Comparison of ENCODE assay signal across 23 cellular contexts in genomic region chr5:50564558-50564957, GRCh38.
DNase-seq lines count a peak whose midpoint lies in the region; ATAC-seq and TF ChIP-seq lines count a peak whose summit lies in the region.
"Had no signal": no experiment of that assay in that cellular context is flagged by ENCODE, and none has a peak within 500 bp of the region (broad histone marks: within the 10 kb centered on the region; RNA-seq: fewer than 3 reads in every experiment).

No MANE protein-coding gene starts in this region.

- CTCF ChIA-PET in PC-3 (lab: Charles Lee) = no interaction called here

- peaks cover 7 to 10% of the 10 kb centered on the region in 2 donors for H3K36me3 Mint-ChIP-seq in activated T-cell treated with anti-CD3 and anti-CD28 coated beads, Interleukin-2, amount 50 U/mL, for 72 hours (ENCODE audit: insufficient read depth in 2 of 2)
- H3K36me3 Mint-ChIP-seq: mesothelial cell of epicardium had no signal

- no peaks in the 10 kb centered on the region for H3K9me2 ChIP-seq in PC-3 (replicated peaks; ENCODE audit: low read length)

- intact Hi-C loops in PC-3 (cut with micrococcal nuclease) = no loop called here

- no peak for TF ChIP-seq CTCF in VCaP (conservative IDR thresholded peaks at IDR 0.05)
- TF ChIP-seq CTCF in smooth muscle cell (IDR thresholded peaks at IDR 0.05; ENCODE audit: borderline replicate concordance, insufficient read depth, poor library complexity, severe bottlenecking) = no peak
- no peak for TF ChIP-seq CTCF in PC-3 (conservative IDR thresholded peaks at IDR 0.05; ENCODE audit: low read depth, low read length)

- H3K4me3 ChIP-seq in smooth muscle cell = no peak overlapping the region
- no peak overlapping the region for H3K4me3 ChIP-seq in PC-3 (ENCODE audit: low read length)
- H3K4me3 ChIP-seq: BLaER1 treated with 17β-estradiol and CSF1 and Interleukin-3, amounts not matched to agents 10 nM and 100 nM; testis had no signal

- H3K9me3 ChIP-seq in smooth muscle cell (replicated peaks; ENCODE audit: low read depth) (no peaks in the 10 kb centered on the region), PC-3 (ENCODE audit: low read length) (no peaks in the 10 kb centered on the region)
- H3K9me3 ChIP-seq: testis had no signal

- POLR2A ChIA-PET in PC-3 (lab: Charles Lee; ENCODE audit: unreplicated experiment) = no interaction called here

- ATAC-seq in activated T-cell treated with anti-CD3 and anti-CD28 coated beads, Interleukin-2, amount 50 U/mL, for 72 hours (replicated peaks in 1 of 2) = no peak
- ATAC-seq in HG02981 (IDR thresholded peaks at IDR 0.05; ENCODE audit: unreplicated experiment) (peak; percentile 38), PC-3 (no peak), HG03045 (IDR thresholded peaks at IDR 0.05; ENCODE audit: unreplicated experiment) (no peak), HG03039 (IDR thresholded peaks at IDR 0.05; ENCODE audit: unreplicated experiment) (no peak)
- ATAC-seq: left colon had no signal

- H3K9ac ChIP-seq in smooth muscle cell (ENCODE audit: low read depth) (no peak overlapping the region), PC-3 (ENCODE audit: low read length) (no peak overlapping the region)
- H3K9ac ChIP-seq: BLaER1 treated with 17β-estradiol and CSF1 and Interleukin-3, amounts not matched to agents 10 nM and 100 nM had no signal

- H3K36me3 ChIP-seq in smooth muscle cell (ENCODE audit: low read depth) (no peaks in the 10 kb centered on the region), PC-3 (ENCODE audit: low read depth, low read length) (no peaks in the 10 kb centered on the region)
- H3K36me3 ChIP-seq: BLaER1 treated with 17β-estradiol and CSF1 and Interleukin-3, amounts not matched to agents 10 nM and 100 nM had no signal

- no TSS peak for BruUV-seq in PC-3 (replicated peaks; lab: Mats Ljungman, UMichigan)

- no peak overlapping the region for H3K4me2 ChIP-seq in smooth muscle cell
- no peak overlapping the region for H3K4me2 ChIP-seq in PC-3 (ENCODE audit: low read length)
- H3K4me2 ChIP-seq: BLaER1 treated with 17β-estradiol and CSF1 and Interleukin-3, amounts not matched to agents 10 nM and 100 nM had no signal

- H2AFZ ChIP-seq in smooth muscle cell (ENCODE audit: low read depth) (peak overlapping the region; percentile 80), PC-3 (ENCODE audit: low read length) (no peak overlapping the region)

- H3F3A ChIP-seq in smooth muscle cell (ENCODE audit: low read depth) (no peaks in the 10 kb centered on the region), PC-3 (ENCODE audit: low read length, unreplicated experiment) (no peaks in the 10 kb centered on the region)

- H4K20me1 ChIP-seq in smooth muscle cell (ENCODE audit: low read depth) (no peaks in the 10 kb centered on the region), PC-3 (ENCODE audit: low read length) (no peaks in the 10 kb centered on the region)
- H4K20me1 ChIP-seq: BLaER1 treated with 17β-estradiol and CSF1 and Interleukin-3, amounts not matched to agents 10 nM and 100 nM had no signal

- H3K27ac Mint-ChIP-seq in activated T-cell treated with anti-CD3 and anti-CD28 coated beads, Interleukin-2, amount 50 U/mL, for 72 hours = peak overlapping the region; percentile 50
- H3K27ac Mint-ChIP-seq: activated CD4-positive, alpha-beta memory T cell treated with anti-CD3 and anti-CD28 coated beads for 36 hours; activated naive CD4-positive, alpha-beta T cell treated with anti-CD3 and anti-CD28 coated beads, Interleukin-2, amount 50 U/mL, for 72 hours; nephron progenitor cell had no signal

- no peak for DNase-seq in activated T-cell treated with anti-CD3 and anti-CD28 coated beads, Interleukin-2, amount 50 U/mL, for 72 hours
- DNase-seq in activated T-cell treated with anti-CD3 and anti-CD28 coated beads for 4 hours (no peak), smooth muscle cell (lab: John Stamatoyannopoulos, UW; ENCODE audit: unreplicated experiment) (no peak), PC-3 (no peak)
- DNase-seq: activated T-cell treated with anti-CD3 and anti-CD28 coated beads, Interleukin-2, amount 50 U/mL, for 48 hours; DMS 273 treated with DMSO at 0.1 percent for 48 hours; GOT3; head of caudate nucleus; left colon; NCI-H2171 treated with DMSO at 0.1 percent for 48 hours; NCI-H69; nephron progenitor cell; posterior cingulate gyrus; SHP77; testis had no signal

- no peaks in the 10 kb centered on the region for H3K4me1 ChIP-seq in smooth muscle cell (ENCODE audit: low read depth)
- no peaks in the 10 kb centered on the region for H3K4me1 ChIP-seq in PC-3 (ENCODE audit: insufficient read depth, low read length)
- H3K4me1 ChIP-seq: BLaER1 treated with 17β-estradiol and CSF1 and Interleukin-3, amounts not matched to agents 10 nM and 100 nM; testis had no signal

- H3K27me3 ChIP-seq in smooth muscle cell (ENCODE audit: low read depth) (no peaks in the 10 kb centered on the region), PC-3 (ENCODE audit: low read length) (no peaks in the 10 kb centered on the region)
- H3K27me3 ChIP-seq: BLaER1 treated with 17β-estradiol and CSF1 and Interleukin-3, amounts not matched to agents 10 nM and 100 nM; testis had no signal

- peaks cover 21% of the 10 kb centered on the region for H3K4me1 Mint-ChIP-seq in activated T-cell treated with anti-CD3 and anti-CD28 coated beads, Interleukin-2, amount 50 U/mL, for 72 hours (ENCODE audit: low read depth)
- H3K4me1 Mint-ChIP-seq: nephron progenitor cell had no signal

- peaks cover 0 to 4% of the 10 kb centered on the region in 2 donors for H3K9me3 Mint-ChIP-seq in activated T-cell treated with anti-CD3 and anti-CD28 coated beads, Interleukin-2, amount 50 U/mL, for 72 hours

- H3K79me2 ChIP-seq in smooth muscle cell (ENCODE audit: low read depth) = no peaks in the 10 kb centered on the region
- no peaks in the 10 kb centered on the region for H3K79me2 ChIP-seq in PC-3 (ENCODE audit: low read length)

- no peaks in the 10 kb centered on the region for H3K27me3 Mint-ChIP-seq in activated T-cell treated with anti-CD3 and anti-CD28 coated beads, Interleukin-2, amount 50 U/mL, for 72 hours (ENCODE audit: low read depth)
- H3K27me3 Mint-ChIP-seq: activated CD4-positive, alpha-beta memory T cell treated with anti-CD3 and anti-CD28 coated beads for 36 hours had no signal

- WGBS in smooth muscle cell (ENCODE audit: low lambda C conversion rate) = 95% methylated on average over 1 of the region's 1 CpG

- peak overlapping the region; percentile 88 for H3K27ac ChIP-seq in VCaP
- H3K27ac ChIP-seq in smooth muscle cell (ENCODE audit: low read depth) = no peak overlapping the region
- no peak overlapping the region for H3K27ac ChIP-seq in PC-3 (ENCODE audit: low read length)
- H3K27ac ChIP-seq: BLaER1 treated with 17β-estradiol and CSF1 and Interleukin-3, amounts not matched to agents 10 nM and 100 nM; testis had no signal

- peak overlapping the region in 1 of 2 donors; percentile 60 for H3K4me3 Mint-ChIP-seq in activated T-cell treated with anti-CD3 and anti-CD28 coated beads, Interleukin-2, amount 50 U/mL, for 72 hours
- H3K4me3 Mint-ChIP-seq: activated CD4-positive, alpha-beta memory T cell treated with anti-CD3 and anti-CD28 coated beads for 36 hours; mesothelial cell of epicardium; nephron progenitor cell had no signal
